ENCODE assay signal across 8 cellular contexts in the genomic region with DNA sequence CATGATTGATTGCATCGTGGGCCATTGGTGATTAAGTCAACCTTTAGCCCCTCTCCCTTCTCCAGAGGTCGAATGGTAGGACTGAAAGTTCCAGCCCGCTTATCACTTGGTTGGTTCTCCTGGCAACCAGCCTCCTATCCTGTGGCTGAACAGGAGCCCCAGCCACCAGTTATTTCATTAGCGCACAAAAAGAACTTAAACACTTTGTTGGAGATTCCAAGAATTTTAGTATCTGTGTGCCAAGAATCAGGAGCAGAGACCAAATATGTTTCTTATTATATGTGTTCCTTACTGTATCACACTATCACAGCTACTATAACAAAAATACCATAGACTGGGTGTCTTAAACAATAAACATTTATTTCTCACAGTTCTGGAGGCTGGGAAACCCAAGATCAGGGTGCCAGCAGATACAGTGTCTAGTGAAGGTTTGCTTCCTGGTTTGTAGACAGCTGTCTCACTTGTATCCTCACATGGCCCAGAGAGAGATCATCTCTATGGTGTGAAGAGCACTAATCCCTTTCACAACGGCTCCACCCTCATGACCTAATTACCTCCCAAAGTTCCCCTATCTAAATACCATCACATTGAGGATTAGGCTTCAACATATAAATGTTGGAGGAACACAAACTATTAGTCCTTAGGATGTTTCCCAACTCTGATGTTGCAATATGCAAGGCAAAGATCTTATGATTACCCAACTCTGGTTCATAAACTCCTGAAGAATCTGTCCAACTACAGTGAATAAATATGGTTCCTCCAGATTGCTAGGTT. TPM values are rescaled to one million over a fixed set of nuclear protein-coding genes. Genes with fewer than 3 reads are reported as not detected.
DNase-seq lines count a peak whose midpoint lies in the region; ATAC-seq and TF ChIP-seq lines count a peak whose summit lies in the region.
"Had no signal": no experiment of that assay in that cellular context is flagged by ENCODE, and none has a peak within 500 bp of the region (broad histone marks: within the 10 kb centered on the region; RNA-seq: fewer than 3 reads in every experiment).

No MANE protein-coding gene starts in this region.

- ATAC-seq in left ventricle myocardium superior: peak; percentile 77
- no peak for ATAC-seq in HG02973 (IDR thresholded peaks at IDR 0.05; ENCODE audit: unreplicated experiment)
- no peak for ATAC-seq in GM19351 (IDR thresholded peaks at IDR 0.05; ENCODE audit: unreplicated experiment)

- 61% methylated on average over 5 of the region's 5 CpGs for WGBS in suprapubic skin

- intact Hi-C loops in left ventricle myocardium superior (cut with micrococcal nuclease): no loop called here

- peaks cover 78% of the 10 kb centered on the region for H3K36me3 Mint-ChIP-seq in activated naive CD8-positive, alpha-beta T cell treated with anti-CD3 and anti-CD28 coated beads for 36 hours

- H3K4me1 ChIP-seq in suprapubic skin: peaks cover 45% of the 10 kb centered on the region

- no peak for TF ChIP-seq CTCF in suprapubic skin (IDR thresholded peaks at IDR 0.05)

- in situ Hi-C loops in KBM-7 (cut with MboI; ENCODE audit: low pct_unique_long_range_greater_than_20kb, low sequenced_read_pairs): no loop called here

- no peaks in the 10 kb centered on the region for H3K9me3 ChIP-seq in suprapubic skin

- TF ChIP-seq EP300 in suprapubic skin (IDR thresholded peaks at IDR 0.05): no peak

- H3K4me1 Mint-ChIP-seq in activated naive CD8-positive, alpha-beta T cell treated with anti-CD3 and anti-CD28 coated beads for 36 hours: peaks cover 60% of the 10 kb centered on the region

- no peaks in the 10 kb centered on the region for H3K27me3 Mint-ChIP-seq in activated naive CD8-positive, alpha-beta T cell treated with anti-CD3 and anti-CD28 coated beads for 36 hours

- H3K27ac Mint-ChIP-seq in activated naive CD8-positive, alpha-beta T cell treated with anti-CD3 and anti-CD28 coated beads for 36 hours: peak overlapping the region; percentile 70

- H3K4me3 ChIP-seq in suprapubic skin: no peak overlapping the region

- no peaks in the 10 kb centered on the region for H3K9me3 Mint-ChIP-seq in activated naive CD8-positive, alpha-beta T cell treated with anti-CD3 and anti-CD28 coated beads for 36 hours

- no peaks in the 10 kb centered on the region for H3K27me3 ChIP-seq in suprapubic skin

- peak overlapping the region; percentile 65 for H3K27ac ChIP-seq in suprapubic skin

- no peak overlapping the region for H3K4me3 Mint-ChIP-seq in activated naive CD8-positive, alpha-beta T cell treated with anti-CD3 and anti-CD28 coated beads for 36 hours

- H3K36me3 ChIP-seq in suprapubic skin: peaks cover 18% of the 10 kb centered on the region

- DNase-seq in KBM-7: peak; percentile 63
- no peak for DNase-seq in activated naive CD8-positive, alpha-beta T cell treated with anti-CD3 and anti-CD28 coated beads for 36 hours
- DNase-seq in left ventricle myocardium superior: no peak
- no peak for DNase-seq in suprapubic skin (ENCODE audit: low spot score in 2 of 2)
- DNase-seq in RKO (ENCODE audit: low spot score): no peak
- DNase-seq: activated gamma-delta T cell had no signal

- TF ChIP-seq POLR2A in suprapubic skin (IDR thresholded peaks at IDR 0.05): no peak

RNA-seq across cellular contexts. Expression of a gene that starts 30.5 kb away (rescaled TPM):
- total RNA-seq in activated naive CD8-positive, alpha-beta T cell treated with anti-CD3 and anti-CD28 coated beads for 36 hours: 1 to 10 TPM; 9.3 to 9.4 TPM
- total RNA-seq in left ventricle myocardium superior: 5.6 TPM
- 10 to 100 TPM in 1 of 4 donors, 1 to 10 TPM in 3; 4.5 to 12.1 (median 7.1) TPM for total RNA-seq in suprapubic skin

RNA-seq across cellular contexts. Expression of a gene that starts 57.5 kb away (rescaled TPM):
- total RNA-seq in activated naive CD8-positive, alpha-beta T cell treated with anti-CD3 and anti-CD28 coated beads for 36 hours: 100 to 1,000 TPM; 231 to 239 TPM
- total RNA-seq in left ventricle myocardium superior (9.1 TPM), suprapubic skin (10 to 100 TPM; 11.0 to 12.9 (median 12.5) TPM)

Comparison
In these comparisons a context has a peak if more than half of its experiments do, and no peak if none do; other contexts are left out.
1. RNA of a gene that starts 57.5 kb away (total RNA-seq): 231 to 239 TPM in activated naive CD8-positive, alpha-beta T cell treated with anti-CD3 and anti-CD28 coated beads for 36 hours; 11.0 to 12.9 TPM in suprapubic skin and 9.1 TPM in left ventricle myocardium superior (single experiment); every median in the first group is over 10 times any median in the second.